Comparison of ENCODE assay signal across 1 cellular context in the genomic region with DNA sequence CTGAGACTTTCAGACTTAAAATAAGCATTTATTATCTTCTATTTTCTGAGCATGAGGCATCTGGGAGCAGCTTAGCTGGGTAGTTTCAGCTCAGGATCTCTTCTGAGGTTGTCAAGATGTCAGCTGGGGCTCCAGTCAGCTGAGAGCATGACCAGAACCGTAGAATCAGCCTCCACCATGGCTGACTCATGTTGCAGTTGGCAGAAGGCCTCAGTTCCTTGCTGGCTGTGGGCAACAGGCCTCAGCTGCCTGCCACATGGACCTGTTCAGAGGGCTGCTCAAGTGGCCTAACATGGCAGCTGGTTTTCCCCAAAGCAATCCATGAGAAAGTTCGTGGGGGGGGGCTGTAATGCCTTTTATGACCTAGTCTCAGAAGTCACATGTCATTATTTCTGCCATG.
TF ChIP-seq lines count a peak whose summit lies in the region.

No MANE protein-coding gene starts in this region.

TF ChIP-seq in K562, 482 proteins besides CTCF, POLR2A, EP300 and RAD21 (continued from another document):
- TF ChIP-seq, protein P1, sequence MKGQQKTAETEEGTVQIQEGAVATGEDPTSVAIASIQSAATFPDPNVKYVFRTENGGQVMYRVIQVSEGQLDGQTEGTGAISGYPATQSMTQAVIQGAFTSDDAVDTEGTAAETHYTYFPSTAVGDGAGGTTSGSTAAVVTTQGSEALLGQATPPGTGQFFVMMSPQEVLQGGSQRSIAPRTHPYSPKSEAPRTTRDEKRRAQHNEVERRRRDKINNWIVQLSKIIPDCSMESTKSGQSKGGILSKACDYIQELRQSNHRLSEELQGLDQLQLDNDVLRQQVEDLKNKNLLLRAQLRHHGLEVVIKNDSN (CRISPR knock-in tag; IDR thresholded peaks at IDR 0.05): 0 out of 2 replicates have a peak, but pooled peaks have one; percentile 17
- TF ChIP-seq NR2C2 (CRISPR knock-in tag; IDR thresholded peaks at IDR 0.05): no peak
- TF ChIP-seq NR2C2 (tag; IDR thresholded peaks at IDR 0.05): 0 out of 2 replicates have a peak, but pooled peaks have one; percentile 10
- TF ChIP-seq ZNF224 (CRISPR knock-in tag; IDR thresholded peaks at IDR 0.05): no peak
- TF ChIP-seq KLF13 (tag; IDR thresholded peaks at IDR 0.05; ENCODE audit: borderline replicate concordance, low read depth): no peak
